In the genomic region with DNA sequence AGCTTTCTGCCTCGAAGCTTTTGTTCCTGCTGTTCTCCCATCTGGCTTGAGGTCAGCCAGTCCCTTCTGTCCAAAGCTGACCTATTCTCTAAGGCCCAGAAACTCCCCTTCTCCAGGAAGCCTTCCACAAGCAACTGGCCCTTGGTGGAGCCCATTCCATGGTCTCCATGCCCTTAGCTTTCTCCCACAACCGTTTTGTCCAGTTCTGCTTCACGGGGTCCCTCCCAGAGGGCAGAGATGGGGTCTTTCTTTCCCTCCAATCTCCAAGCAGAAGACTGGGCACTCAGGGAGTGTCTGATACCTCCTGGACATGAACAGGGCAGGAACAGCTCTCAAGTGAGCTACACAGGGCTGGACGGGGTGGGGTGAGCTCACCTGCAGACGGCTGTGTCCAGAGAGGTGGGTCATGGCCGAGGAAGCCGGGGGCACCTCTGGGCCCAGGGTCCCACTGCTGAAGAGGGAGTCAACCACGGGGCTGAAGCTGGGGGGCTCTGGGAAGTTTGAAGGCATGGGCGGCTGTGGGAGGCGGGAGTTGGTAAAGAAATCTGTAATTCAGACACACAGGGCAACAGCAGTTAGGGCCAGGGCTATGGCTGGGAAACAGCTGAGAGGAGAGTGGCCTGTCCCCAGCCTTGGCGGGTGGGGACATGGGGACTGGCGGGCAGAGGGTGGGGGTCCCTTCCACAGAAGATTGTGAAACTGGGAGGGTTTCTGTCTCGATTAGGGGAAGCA, we compare ENCODE assay signal across 1 cellular context.
A peak's percentile ranks its signal among the peaks of the same experiment; 100 is the strongest.
TF ChIP-seq lines count a peak whose summit lies in the region.

No MANE protein-coding gene starts in this region.

TF ChIP-seq in HepG2, 621 proteins besides CTCF, POLR2A, EP300 and RAD21 (continued from another document and continues in another):
- TF ChIP-seq, protein P1, sequence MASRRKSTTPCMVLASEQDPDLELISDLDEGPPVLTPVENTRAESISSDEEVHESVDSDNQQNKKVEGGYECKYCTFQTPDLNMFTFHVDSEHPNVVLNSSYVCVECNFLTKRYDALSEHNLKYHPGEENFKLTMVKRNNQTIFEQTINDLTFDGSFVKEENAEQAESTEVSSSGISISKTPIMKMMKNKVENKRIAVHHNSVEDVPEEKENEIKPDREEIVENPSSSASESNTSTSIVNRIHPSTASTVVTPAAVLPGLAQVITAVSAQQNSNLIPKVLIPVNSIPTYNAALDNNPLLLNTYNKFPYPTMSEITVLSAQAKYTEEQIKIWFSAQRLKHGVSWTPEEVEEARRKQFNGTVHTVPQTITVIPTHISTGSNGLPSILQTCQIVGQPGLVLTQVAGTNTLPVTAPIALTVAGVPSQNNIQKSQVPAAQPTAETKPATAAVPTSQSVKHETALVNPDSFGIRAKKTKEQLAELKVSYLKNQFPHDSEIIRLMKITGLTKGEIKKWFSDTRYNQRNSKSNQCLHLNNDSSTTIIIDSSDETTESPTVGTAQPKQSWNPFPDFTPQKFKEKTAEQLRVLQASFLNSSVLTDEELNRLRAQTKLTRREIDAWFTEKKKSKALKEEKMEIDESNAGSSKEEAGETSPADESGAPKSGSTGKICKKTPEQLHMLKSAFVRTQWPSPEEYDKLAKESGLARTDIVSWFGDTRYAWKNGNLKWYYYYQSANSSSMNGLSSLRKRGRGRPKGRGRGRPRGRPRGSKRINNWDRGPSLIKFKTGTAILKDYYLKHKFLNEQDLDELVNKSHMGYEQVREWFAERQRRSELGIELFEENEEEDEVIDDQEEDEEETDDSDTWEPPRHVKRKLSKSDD (CRISPR knock-in tag; IDR thresholded peaks at IDR 0.05; ENCODE audit: low read depth): no peak
- TF ChIP-seq ZFP37 (CRISPR knock-in tag; IDR thresholded peaks at IDR 0.05; ENCODE audit: borderline replicate concordance) (no peak), HES4 (CRISPR knock-in tag; IDR thresholded peaks at IDR 0.05; ENCODE audit: borderline replicate concordance) (no peak), ATF1 (CRISPR knock-in tag; IDR thresholded peaks at IDR 0.05) (no peak), KLF16 (CRISPR knock-in tag; IDR thresholded peaks at IDR 0.05) (no peak), ZNF891 (CRISPR knock-in tag; IDR thresholded peaks at IDR 0.05) (no peak), CBFB (CRISPR knock-in tag; IDR thresholded peaks at IDR 0.05) (no peak), ZNF333 (CRISPR knock-in tag; IDR thresholded peaks at IDR 0.05; ENCODE audit: borderline replicate concordance) (no peak), ZNF136 (CRISPR knock-in tag; IDR thresholded peaks at IDR 0.05; ENCODE audit: low read depth) (0 out of 2 replicates have a peak, but pooled peaks have one; percentile 62), POLR2AphosphoS2 (IDR thresholded peaks at IDR 0.05; ENCODE audit: low read depth, low read length) (no peak; the same call in 1 of the 2 replicates), AHR (CRISPR knock-in tag; IDR thresholded peaks at IDR 0.05) (no peak), ZNF547 (CRISPR knock-in tag; IDR thresholded peaks at IDR 0.05) (no peak), REXO4 (CRISPR knock-in tag; IDR thresholded peaks at IDR 0.05; ENCODE audit: borderline replicate concordance) (no peak), ZMYM3 (CRISPR knock-in tag; IDR thresholded peaks at IDR 0.05) (no peak), ZNF44 (CRISPR knock-in tag; IDR thresholded peaks at IDR 0.05) (no peak), TBL1XR1 (IDR thresholded peaks at IDR 0.05; ENCODE audit: borderline replicate concordance, low read length, partially characterized antibody) (no peak), STAG1 (CRISPR knock-in tag; IDR thresholded peaks at IDR 0.05) (no peak), HDAC1 (CRISPR knock-in tag; IDR thresholded peaks at IDR 0.05) (no peak), ZNF451 (CRISPR knock-in tag; IDR thresholded peaks at IDR 0.05) (no peak), MAZ (IDR thresholded peaks at IDR 0.05; ENCODE audit: borderline replicate concordance, low read depth, low read length) (no peak), MAZ (CRISPR knock-in tag; IDR thresholded peaks at IDR 0.05; ENCODE audit: low read depth) (no peak), ZNF431 (CRISPR knock-in tag; IDR thresholded peaks at IDR 0.05; ENCODE audit: borderline replicate concordance, low read depth) (no peak), ZNF766 (CRISPR knock-in tag; IDR thresholded peaks at IDR 0.05; ENCODE audit: borderline replicate concordance) (no peak), PAX8 (CRISPR knock-in tag; IDR thresholded peaks at IDR 0.05; ENCODE audit: borderline replicate concordance) (no peak), ZNF235 (CRISPR knock-in tag; IDR thresholded peaks at IDR 0.05; ENCODE audit: borderline replicate concordance) (no peak), HMGA1 (CRISPR knock-in tag; conservative IDR thresholded peaks at IDR 0.05) (no peak)
- TF ChIP-seq, protein P2, sequence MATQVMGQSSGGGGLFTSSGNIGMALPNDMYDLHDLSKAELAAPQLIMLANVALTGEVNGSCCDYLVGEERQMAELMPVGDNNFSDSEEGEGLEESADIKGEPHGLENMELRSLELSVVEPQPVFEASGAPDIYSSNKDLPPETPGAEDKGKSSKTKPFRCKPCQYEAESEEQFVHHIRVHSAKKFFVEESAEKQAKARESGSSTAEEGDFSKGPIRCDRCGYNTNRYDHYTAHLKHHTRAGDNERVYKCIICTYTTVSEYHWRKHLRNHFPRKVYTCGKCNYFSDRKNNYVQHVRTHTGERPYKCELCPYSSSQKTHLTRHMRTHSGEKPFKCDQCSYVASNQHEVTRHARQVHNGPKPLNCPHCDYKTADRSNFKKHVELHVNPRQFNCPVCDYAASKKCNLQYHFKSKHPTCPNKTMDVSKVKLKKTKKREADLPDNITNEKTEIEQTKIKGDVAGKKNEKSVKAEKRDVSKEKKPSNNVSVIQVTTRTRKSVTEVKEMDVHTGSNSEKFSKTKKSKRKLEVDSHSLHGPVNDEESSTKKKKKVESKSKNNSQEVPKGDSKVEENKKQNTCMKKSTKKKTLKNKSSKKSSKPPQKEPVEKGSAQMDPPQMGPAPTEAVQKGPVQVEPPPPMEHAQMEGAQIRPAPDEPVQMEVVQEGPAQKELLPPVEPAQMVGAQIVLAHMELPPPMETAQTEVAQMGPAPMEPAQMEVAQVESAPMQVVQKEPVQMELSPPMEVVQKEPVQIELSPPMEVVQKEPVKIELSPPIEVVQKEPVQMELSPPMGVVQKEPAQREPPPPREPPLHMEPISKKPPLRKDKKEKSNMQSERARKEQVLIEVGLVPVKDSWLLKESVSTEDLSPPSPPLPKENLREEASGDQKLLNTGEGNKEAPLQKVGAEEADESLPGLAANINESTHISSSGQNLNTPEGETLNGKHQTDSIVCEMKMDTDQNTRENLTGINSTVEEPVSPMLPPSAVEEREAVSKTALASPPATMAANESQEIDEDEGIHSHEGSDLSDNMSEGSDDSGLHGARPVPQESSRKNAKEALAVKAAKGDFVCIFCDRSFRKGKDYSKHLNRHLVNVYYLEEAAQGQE (IDR thresholded peaks at IDR 0.05; ENCODE audit: borderline replicate concordance in 1 of 2, low read depth in 1 of 2, low read length in 2 of 2): no peak; a peak in 1 of 4 replicates
- TF ChIP-seq, protein P3, sequence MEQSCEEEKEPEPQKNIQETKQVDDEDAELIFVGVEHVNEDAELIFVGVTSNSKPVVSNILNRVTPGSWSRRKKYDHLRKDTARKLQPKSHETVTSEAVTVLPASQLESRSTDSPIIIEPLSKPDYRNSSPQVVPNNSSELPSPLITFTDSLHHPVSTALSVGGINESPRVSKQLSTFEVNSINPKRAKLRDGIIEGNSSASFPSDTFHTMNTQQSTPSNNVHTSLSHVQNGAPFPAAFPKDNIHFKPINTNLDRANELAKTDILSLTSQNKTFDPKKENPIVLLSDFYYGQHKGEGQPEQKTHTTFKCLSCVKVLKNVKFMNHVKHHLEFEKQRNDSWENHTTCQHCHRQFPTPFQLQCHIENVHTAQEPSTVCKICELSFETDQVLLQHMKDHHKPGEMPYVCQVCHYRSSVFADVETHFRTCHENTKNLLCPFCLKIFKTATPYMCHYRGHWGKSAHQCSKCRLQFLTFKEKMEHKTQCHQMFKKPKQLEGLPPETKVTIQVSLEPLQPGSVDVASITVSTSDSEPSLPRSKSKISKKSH (CRISPR knock-in tag; IDR thresholded peaks at IDR 0.05; ENCODE audit: borderline replicate concordance): no peak
- TF ChIP-seq, protein P4, sequence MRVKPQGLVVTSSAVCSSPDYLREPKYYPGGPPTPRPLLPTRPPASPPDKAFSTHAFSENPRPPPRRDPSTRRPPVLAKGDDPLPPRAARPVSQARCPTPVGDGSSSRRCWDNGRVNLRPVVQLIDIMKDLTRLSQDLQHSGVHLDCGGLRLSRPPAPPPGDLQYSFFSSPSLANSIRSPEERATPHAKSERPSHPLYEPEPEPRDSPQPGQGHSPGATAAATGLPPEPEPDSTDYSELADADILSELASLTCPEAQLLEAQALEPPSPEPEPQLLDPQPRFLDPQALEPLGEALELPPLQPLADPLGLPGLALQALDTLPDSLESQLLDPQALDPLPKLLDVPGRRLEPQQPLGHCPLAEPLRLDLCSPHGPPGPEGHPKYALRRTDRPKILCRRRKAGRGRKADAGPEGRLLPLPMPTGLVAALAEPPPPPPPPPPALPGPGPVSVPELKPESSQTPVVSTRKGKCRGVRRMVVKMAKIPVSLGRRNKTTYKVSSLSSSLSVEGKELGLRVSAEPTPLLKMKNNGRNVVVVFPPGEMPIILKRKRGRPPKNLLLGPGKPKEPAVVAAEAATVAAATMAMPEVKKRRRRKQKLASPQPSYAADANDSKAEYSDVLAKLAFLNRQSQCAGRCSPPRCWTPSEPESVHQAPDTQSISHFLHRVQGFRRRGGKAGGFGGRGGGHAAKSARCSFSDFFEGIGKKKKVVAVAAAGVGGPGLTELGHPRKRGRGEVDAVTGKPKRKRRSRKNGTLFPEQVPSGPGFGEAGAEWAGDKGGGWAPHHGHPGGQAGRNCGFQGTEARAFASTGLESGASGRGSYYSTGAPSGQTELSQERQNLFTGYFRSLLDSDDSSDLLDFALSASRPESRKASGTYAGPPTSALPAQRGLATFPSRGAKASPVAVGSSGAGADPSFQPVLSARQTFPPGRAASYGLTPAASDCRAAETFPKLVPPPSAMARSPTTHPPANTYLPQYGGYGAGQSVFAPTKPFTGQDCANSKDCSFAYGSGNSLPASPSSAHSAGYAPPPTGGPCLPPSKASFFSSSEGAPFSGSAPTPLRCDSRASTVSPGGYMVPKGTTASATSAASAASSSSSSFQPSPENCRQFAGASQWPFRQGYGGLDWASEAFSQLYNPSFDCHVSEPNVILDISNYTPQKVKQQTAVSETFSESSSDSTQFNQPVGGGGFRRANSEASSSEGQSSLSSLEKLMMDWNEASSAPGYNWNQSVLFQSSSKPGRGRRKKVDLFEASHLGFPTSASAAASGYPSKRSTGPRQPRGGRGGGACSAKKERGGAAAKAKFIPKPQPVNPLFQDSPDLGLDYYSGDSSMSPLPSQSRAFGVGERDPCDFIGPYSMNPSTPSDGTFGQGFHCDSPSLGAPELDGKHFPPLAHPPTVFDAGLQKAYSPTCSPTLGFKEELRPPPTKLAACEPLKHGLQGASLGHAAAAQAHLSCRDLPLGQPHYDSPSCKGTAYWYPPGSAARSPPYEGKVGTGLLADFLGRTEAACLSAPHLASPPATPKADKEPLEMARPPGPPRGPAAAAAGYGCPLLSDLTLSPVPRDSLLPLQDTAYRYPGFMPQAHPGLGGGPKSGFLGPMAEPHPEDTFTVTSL (CRISPR knock-in tag; IDR thresholded peaks at IDR 0.05; ENCODE audit: borderline replicate concordance): no peak
- TF ChIP-seq, protein P5, sequence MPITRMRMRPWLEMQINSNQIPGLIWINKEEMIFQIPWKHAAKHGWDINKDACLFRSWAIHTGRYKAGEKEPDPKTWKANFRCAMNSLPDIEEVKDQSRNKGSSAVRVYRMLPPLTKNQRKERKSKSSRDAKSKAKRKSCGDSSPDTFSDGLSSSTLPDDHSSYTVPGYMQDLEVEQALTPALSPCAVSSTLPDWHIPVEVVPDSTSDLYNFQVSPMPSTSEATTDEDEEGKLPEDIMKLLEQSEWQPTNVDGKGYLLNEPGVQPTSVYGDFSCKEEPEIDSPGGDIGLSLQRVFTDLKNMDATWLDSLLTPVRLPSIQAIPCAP (CRISPR knock-in tag; IDR thresholded peaks at IDR 0.05; ENCODE audit: low read depth): no peak
- TF ChIP-seq, protein P6, sequence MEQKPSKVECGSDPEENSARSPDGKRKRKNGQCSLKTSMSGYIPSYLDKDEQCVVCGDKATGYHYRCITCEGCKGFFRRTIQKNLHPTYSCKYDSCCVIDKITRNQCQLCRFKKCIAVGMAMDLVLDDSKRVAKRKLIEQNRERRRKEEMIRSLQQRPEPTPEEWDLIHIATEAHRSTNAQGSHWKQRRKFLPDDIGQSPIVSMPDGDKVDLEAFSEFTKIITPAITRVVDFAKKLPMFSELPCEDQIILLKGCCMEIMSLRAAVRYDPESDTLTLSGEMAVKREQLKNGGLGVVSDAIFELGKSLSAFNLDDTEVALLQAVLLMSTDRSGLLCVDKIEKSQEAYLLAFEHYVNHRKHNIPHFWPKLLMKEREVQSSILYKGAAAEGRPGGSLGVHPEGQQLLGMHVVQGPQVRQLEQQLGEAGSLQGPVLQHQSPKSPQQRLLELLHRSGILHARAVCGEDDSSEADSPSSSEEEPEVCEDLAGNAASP (CRISPR knock-in tag; IDR thresholded peaks at IDR 0.05; ENCODE audit: borderline replicate concordance): no peak
- TF ChIP-seq, protein P7, sequence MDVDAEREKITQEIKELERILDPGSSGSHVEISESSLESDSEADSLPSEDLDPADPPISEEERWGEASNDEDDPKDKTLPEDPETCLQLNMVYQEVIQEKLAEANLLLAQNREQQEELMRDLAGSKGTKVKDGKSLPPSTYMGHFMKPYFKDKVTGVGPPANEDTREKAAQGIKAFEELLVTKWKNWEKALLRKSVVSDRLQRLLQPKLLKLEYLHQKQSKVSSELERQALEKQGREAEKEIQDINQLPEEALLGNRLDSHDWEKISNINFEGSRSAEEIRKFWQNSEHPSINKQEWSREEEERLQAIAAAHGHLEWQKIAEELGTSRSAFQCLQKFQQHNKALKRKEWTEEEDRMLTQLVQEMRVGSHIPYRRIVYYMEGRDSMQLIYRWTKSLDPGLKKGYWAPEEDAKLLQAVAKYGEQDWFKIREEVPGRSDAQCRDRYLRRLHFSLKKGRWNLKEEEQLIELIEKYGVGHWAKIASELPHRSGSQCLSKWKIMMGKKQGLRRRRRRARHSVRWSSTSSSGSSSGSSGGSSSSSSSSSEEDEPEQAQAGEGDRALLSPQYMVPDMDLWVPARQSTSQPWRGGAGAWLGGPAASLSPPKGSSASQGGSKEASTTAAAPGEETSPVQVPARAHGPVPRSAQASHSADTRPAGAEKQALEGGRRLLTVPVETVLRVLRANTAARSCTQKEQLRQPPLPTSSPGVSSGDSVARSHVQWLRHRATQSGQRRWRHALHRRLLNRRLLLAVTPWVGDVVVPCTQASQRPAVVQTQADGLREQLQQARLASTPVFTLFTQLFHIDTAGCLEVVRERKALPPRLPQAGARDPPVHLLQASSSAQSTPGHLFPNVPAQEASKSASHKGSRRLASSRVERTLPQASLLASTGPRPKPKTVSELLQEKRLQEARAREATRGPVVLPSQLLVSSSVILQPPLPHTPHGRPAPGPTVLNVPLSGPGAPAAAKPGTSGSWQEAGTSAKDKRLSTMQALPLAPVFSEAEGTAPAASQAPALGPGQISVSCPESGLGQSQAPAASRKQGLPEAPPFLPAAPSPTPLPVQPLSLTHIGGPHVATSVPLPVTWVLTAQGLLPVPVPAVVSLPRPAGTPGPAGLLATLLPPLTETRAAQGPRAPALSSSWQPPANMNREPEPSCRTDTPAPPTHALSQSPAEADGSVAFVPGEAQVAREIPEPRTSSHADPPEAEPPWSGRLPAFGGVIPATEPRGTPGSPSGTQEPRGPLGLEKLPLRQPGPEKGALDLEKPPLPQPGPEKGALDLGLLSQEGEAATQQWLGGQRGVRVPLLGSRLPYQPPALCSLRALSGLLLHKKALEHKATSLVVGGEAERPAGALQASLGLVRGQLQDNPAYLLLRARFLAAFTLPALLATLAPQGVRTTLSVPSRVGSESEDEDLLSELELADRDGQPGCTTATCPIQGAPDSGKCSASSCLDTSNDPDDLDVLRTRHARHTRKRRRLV (CRISPR knock-in tag; IDR thresholded peaks at IDR 0.05): no peak
